In genomic region chr6:158766621-158767435, GRCh38 we compare ENCODE assay signal across 14 cellular contexts. TPM values are rescaled to one million over a fixed set of nuclear protein-coding genes. Genes with fewer than 3 reads are reported as not detected.
DNase-seq lines count a peak whose midpoint lies in the region; TF ChIP-seq lines count a peak whose summit lies in the region.
"Had no signal": no experiment of that assay in that cellular context is flagged by ENCODE, and none has a peak within 500 bp of the region (broad histone marks: within the 10 kb centered on the region; RNA-seq: fewer than 3 reads in every experiment).

No MANE protein-coding gene starts in this region.

- H3K36me3 ChIP-seq in prostate gland: peaks cover 23 to 49% of the 10 kb centered on the region in 2 donors

- CTCF ChIA-PET in activated CD4-positive, alpha-beta memory T cell treated with anti-CD3 and anti-CD28 coated beads for 36 hours (lab: Charles Lee): interaction anchor here (1.8 kb wide), 1 partner anchor 204 kb away, joined by 6 read pairs; no protein-coding TSS in a partner anchor
- CTCF ChIA-PET in activated CD4-positive, alpha-beta memory T cell treated with anti-CD3 and anti-CD28 coated beads, Interleukin-2, amount 10 ng/mL, durations not matched to agents 7 days and 5 days (lab: Charles Lee): interaction anchor here (1.1 to 1.8 kb wide), 4 partner anchors 64 to 242 kb away, joined by 3 to 6 read pairs (median 4); no protein-coding TSS in a partner anchor
- CTCF ChIA-PET in HEK293T (lab: Yijun Ruan, JAX): interaction anchor here (0.6 kb wide), 1 partner anchor 167 kb away, joined by 3 read pairs; no protein-coding TSS in a partner anchor

- intact Hi-C loops in activated CD4-positive, alpha-beta memory T cell treated with anti-CD3 and anti-CD28 coated beads for 36 hours (cut with micrococcal nuclease): loop anchor here (5.0 kb wide), 1 partner anchor 45 kb away; no protein-coding TSS in a partner anchor
- intact Hi-C loops in prostate gland (cut with DNase I): loop anchor here (5.0 kb wide), 1 partner anchor 50 kb away; the partner anchor contains the start of gene EZR

- H3K27ac Mint-ChIP-seq in activated CD4-positive, alpha-beta memory T cell treated with anti-CD3 and anti-CD28 coated beads for 36 hours: peak overlapping the region; percentile 64
- no peak overlapping the region for H3K27ac Mint-ChIP-seq in activated CD4-positive, alpha-beta memory T cell treated with anti-CD3 and anti-CD28 coated beads, Interleukin-2, amount 10 ng/mL, durations not matched to agents 7 days and 5 days

- no peaks in the 10 kb centered on the region for H3K27me3 Mint-ChIP-seq in activated CD4-positive, alpha-beta memory T cell treated with anti-CD3 and anti-CD28 coated beads for 36 hours
- H3K27me3 Mint-ChIP-seq in activated CD4-positive, alpha-beta memory T cell treated with anti-CD3 and anti-CD28 coated beads, Interleukin-2, amount 10 ng/mL, durations not matched to agents 7 days and 5 days: no peaks in the 10 kb centered on the region

- H3K27me3 ChIP-seq in prostate gland (replicated peaks; ENCODE audit: insufficient read depth): no peaks in the 10 kb centered on the region
- H3K27me3 ChIP-seq: esophagus squamous epithelium had no signal

- H3K9me3 ChIP-seq in prostate gland: no peaks in the 10 kb centered on the region
- H3K9me3 ChIP-seq: esophagus squamous epithelium had no signal

- POLR2A ChIA-PET in activated CD4-positive, alpha-beta memory T cell treated with anti-CD3 and anti-CD28 coated beads for 36 hours (lab: Charles Lee): no interaction called here
- POLR2A ChIA-PET in activated CD4-positive, alpha-beta memory T cell treated with anti-CD3 and anti-CD28 coated beads, Interleukin-2, amount 10 ng/mL, durations not matched to agents 7 days and 5 days (lab: Charles Lee): interaction anchor here (1.1 kb wide), 1 partner anchor 121 kb away, joined by 3 read pairs; no protein-coding TSS in a partner anchor
- POLR2A ChIA-PET in HEK293T (lab: Yijun Ruan, JAX): no interaction called here

- H3K4me3 Mint-ChIP-seq in activated CD4-positive, alpha-beta memory T cell treated with anti-CD3 and anti-CD28 coated beads for 36 hours: peak overlapping the region; percentile 20
- H3K4me3 Mint-ChIP-seq in activated CD4-positive, alpha-beta memory T cell treated with anti-CD3 and anti-CD28 coated beads, Interleukin-2, amount 10 ng/mL, durations not matched to agents 7 days and 5 days: no peak overlapping the region

- TF ChIP-seq CTCF in prostate gland (IDR thresholded peaks at IDR 0.05): no peak

- H3K4me3 ChIP-seq in prostate gland: no peak overlapping the region
- H3K4me3 ChIP-seq: esophagus squamous epithelium had no signal

- H3K4me1 ChIP-seq in prostate gland (replicated peaks): no peaks in the 10 kb centered on the region

- peak; percentile 25 for DNase-seq in activated CD4-positive, alpha-beta memory T cell treated with anti-CD3 and anti-CD28 coated beads for 36 hours
- no peak for DNase-seq in activated CD4-positive, alpha-beta memory T cell treated with anti-CD3 and anti-CD28 coated beads, Interleukin-2, amount 10 ng/mL, durations not matched to agents 7 days and 5 days
- DNase-seq in LHCN-M2 (ENCODE audit: low read depth) (peak; percentile 17), prostate gland (ENCODE audit: low spot score) (no peak), NCI-H2196 (lab: John Stamatoyannopoulos, UW; ENCODE audit: unreplicated experiment) (no peak), SIG-M5 treated with dmso at 0.1 percent for 504 hours (lab: John Stamatoyannopoulos, UW; ENCODE audit: unreplicated experiment) (no peak), HEK293T (ENCODE audit: extremely low spot score) (no peak)
- DNase-seq: ACHN, EL, esophagus squamous epithelium, RPMI8226, trophoblast cell had no signal

- H3K36me3 Mint-ChIP-seq in activated CD4-positive, alpha-beta memory T cell treated with anti-CD3 and anti-CD28 coated beads for 36 hours: peaks cover 75% of the 10 kb centered on the region
- H3K36me3 Mint-ChIP-seq in activated CD4-positive, alpha-beta memory T cell treated with anti-CD3 and anti-CD28 coated beads, Interleukin-2, amount 10 ng/mL, durations not matched to agents 7 days and 5 days (ENCODE audit: low read depth): peaks cover 92% of the 10 kb centered on the region

- no peaks in the 10 kb centered on the region for H3K9me3 Mint-ChIP-seq in activated CD4-positive, alpha-beta memory T cell treated with anti-CD3 and anti-CD28 coated beads for 36 hours
- no peaks in the 10 kb centered on the region for H3K9me3 Mint-ChIP-seq in activated CD4-positive, alpha-beta memory T cell treated with anti-CD3 and anti-CD28 coated beads, Interleukin-2, amount 10 ng/mL, durations not matched to agents 7 days and 5 days

- H3K27ac ChIP-seq in cingulate gyrus (ENCODE audit: low read depth, low read length) (peak overlapping the region; percentile 39), prostate gland (peak overlapping the region; percentile 33 to 41)
- H3K27ac ChIP-seq: HL-60 had no signal

- WGBS in prostate gland: 80% methylated on average over 37 of the region's 37 CpGs

- TF ChIP-seq POLR2A in prostate gland (IDR thresholded peaks at IDR 0.05): no peak

- peaks cover 13% of the 10 kb centered on the region for H3K4me1 Mint-ChIP-seq in activated CD4-positive, alpha-beta memory T cell treated with anti-CD3 and anti-CD28 coated beads for 36 hours (ENCODE audit: low read depth)
- peaks cover 13% of the 10 kb centered on the region for H3K4me1 Mint-ChIP-seq in activated CD4-positive, alpha-beta memory T cell treated with anti-CD3 and anti-CD28 coated beads, Interleukin-2, amount 10 ng/mL, durations not matched to agents 7 days and 5 days

TF ChIP-seq in HEK293T, 16 proteins besides CTCF, POLR2A, EP300 and RAD21:
- TF ChIP-seq L3MBTL2 (conservative IDR thresholded peaks at IDR 0.05): no peak
- no peak for TF ChIP-seq SP1 (IDR thresholded peaks at IDR 0.05)
- no peak for TF ChIP-seq FOXK2 (IDR thresholded peaks at IDR 0.05)

RNA-seq across cellular contexts. Expression of gene EZR, which starts 52.3 kb away (rescaled TPM):
- total RNA-seq in activated CD4-positive, alpha-beta memory T cell treated with anti-CD3 and anti-CD28 coated beads for 36 hours: 100 to 1,000 TPM; 255 to 256 TPM
- total RNA-seq in activated CD4-positive, alpha-beta memory T cell treated with anti-CD3 and anti-CD28 coated beads, Interleukin-2, amount 10 ng/mL, durations not matched to agents 7 days and 5 days: 100 to 1,000 TPM; 225 to 228 TPM
- total RNA-seq in LHCN-M2 (2014; rRNA removed) (84.7 and 93.2 TPM in 2 replicates), prostate gland (100 to 1,000 TPM; 118 to 222 TPM)
- 163 TPM for polyA plus RNA-seq in LHCN-M2 (2012)

Comparison
In these comparisons a context has a peak if more than half of its experiments do, and no peak if none do; other contexts are left out.
1. DNase-seq: peak in activated CD4-positive, alpha-beta memory T cell treated with anti-CD3 and anti-CD28 coated beads for 36 hours (single experiment) and LHCN-M2 (single experiment); none in activated CD4-positive, alpha-beta memory T cell treated with anti-CD3 and anti-CD28 coated beads, Interleukin-2, amount 10 ng/mL, durations not matched to agents 7 days and 5 days (single experiment), prostate gland (single experiment), NCI-H2196 (single experiment), SIG-M5 treated with dmso at 0.1 percent for 504 hours (single experiment) and HEK293T (single experiment).